In the genomic region with DNA sequence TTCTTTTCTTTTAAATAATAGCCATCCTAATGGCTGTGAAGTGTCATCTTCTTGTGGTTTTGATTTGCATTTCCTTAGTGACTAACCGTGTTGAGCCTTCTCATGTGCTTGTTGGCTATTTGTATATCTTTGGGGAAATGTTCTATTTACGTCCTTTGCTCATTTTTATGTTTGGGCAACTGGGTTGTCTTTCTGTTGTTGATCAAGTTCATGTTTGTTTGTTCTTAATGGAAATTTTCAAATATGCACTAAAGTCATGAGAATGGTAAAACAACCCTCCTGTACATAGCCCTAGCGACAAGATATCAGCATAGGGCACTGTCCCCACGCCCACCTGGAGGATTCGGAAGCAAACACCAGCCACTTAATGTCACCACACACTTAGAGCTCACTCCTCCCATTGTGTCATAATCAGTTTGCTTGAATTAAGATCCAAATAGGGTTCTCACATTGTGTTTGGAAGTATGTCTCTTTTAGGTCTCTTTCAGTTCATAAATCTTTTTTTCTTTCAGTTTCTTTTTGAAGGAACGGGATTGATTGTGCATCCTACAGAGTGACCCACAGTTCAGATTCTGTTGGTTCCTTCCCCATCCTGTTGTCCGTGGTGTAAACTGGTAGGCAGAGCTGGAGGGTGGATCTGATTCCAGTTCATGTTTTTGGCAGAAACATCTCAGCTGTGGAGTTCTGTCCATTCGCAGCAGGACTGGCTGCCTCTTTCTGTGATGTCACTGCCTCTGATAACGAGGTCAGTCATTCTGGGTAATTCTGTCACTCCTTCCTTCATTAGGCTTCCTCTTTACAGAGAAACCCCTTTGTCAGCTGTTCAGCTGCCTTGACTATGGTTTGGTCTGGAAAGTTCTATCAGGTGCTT, we compare ENCODE assay signal across 9 cellular contexts. TPM values are rescaled to one million over a fixed set of nuclear protein-coding genes. Genes with fewer than 3 reads are reported as not detected.
DNase-seq lines count a peak whose midpoint lies in the region; ATAC-seq and TF ChIP-seq lines count a peak whose summit lies in the region.
"Had no signal": no experiment of that assay in that cellular context is flagged by ENCODE, and none has a peak within 500 bp of the region (broad histone marks: within the 10 kb centered on the region; RNA-seq: fewer than 3 reads in every experiment).

No MANE protein-coding gene starts in this region.

- H3K27me3 ChIP-seq in SU-DHL-6 (ENCODE audit: low read length) (no peaks in the 10 kb centered on the region), right atrium auricular region (no peaks in the 10 kb centered on the region), upper lobe of left lung (no peaks in the 10 kb centered on the region)

- DNase-seq in activated naive CD4-positive, alpha-beta T cell treated with anti-CD3 and anti-CD28 coated beads, Interleukin-2, amount 10 ng/mL, durations not matched to agents 7 days and 5 days: no peak
- DNase-seq in activated naive CD4-positive, alpha-beta T cell treated with Interleukin-2 at 50 U/mL for 16 hours: no peak
- no peak for DNase-seq in right atrium auricular region (ENCODE audit: low spot score)
- DNase-seq in upper lobe of left lung: no peak
- DNase-seq in stimulated activated CD4-positive, alpha-beta T cell treated with anti-CD3 and anti-CD28 coated beads, Interleukin-15, amount 100 ng/mL, for 24 hours: no peak
- no peak for DNase-seq in GM10266 (ENCODE audit: extremely low spot score)
- DNase-seq in NOMO-1 treated with dmso at 0.1 percent for 144 hours (lab: John Stamatoyannopoulos, UW; ENCODE audit: unreplicated experiment): no peak
- DNase-seq: stimulated activated naive CD4-positive, alpha-beta T cell had no signal

- peaks cover 31% of the 10 kb centered on the region for H3K36me3 Mint-ChIP-seq in activated naive CD4-positive, alpha-beta T cell treated with anti-CD3 and anti-CD28 coated beads, Interleukin-2, amount 10 ng/mL, durations not matched to agents 7 days and 5 days

- TF ChIP-seq EP300 in upper lobe of left lung (IDR thresholded peaks at IDR 0.05): no peak

- 45 to 48% methylated on average over 9 of the region's 9 CpGs for WGBS in upper lobe of left lung, 2 donors

- H3K4me1 Mint-ChIP-seq in activated naive CD4-positive, alpha-beta T cell treated with anti-CD3 and anti-CD28 coated beads, Interleukin-2, amount 10 ng/mL, durations not matched to agents 7 days and 5 days: peaks cover 37% of the 10 kb centered on the region

- no peaks in the 10 kb centered on the region for H3K9me2 ChIP-seq in SU-DHL-6 (replicated peaks; ENCODE audit: insufficient read depth, low read length)

- CTCF ChIA-PET in activated naive CD4-positive, alpha-beta T cell treated with anti-CD3 and anti-CD28 coated beads, Interleukin-2, amount 10 ng/mL, durations not matched to agents 7 days and 5 days (lab: Charles Lee): interaction anchor here (1.2 kb wide), 1 partner anchor 7 kb away, joined by 3 read pairs; no protein-coding TSS in a partner anchor

- H2AFZ ChIP-seq in SU-DHL-6 (ENCODE audit: low read depth, low read length, severe bottlenecking): no peak overlapping the region

- H3K27ac ChIP-seq in SU-DHL-6 (ENCODE audit: low read depth, low read length) (peak overlapping the region; percentile 93), right atrium auricular region (peak overlapping the region; percentile 83 to 96), upper lobe of left lung (peak overlapping the region; percentile 28 to 74 (median 71))

- peak overlapping the region; percentile 60 for H3K4me2 ChIP-seq in SU-DHL-6 (ENCODE audit: low read depth, low read length, poor library complexity, severe bottlenecking)

- no peaks in the 10 kb centered on the region for H3K27me3 Mint-ChIP-seq in activated naive CD4-positive, alpha-beta T cell treated with anti-CD3 and anti-CD28 coated beads, Interleukin-2, amount 10 ng/mL, durations not matched to agents 7 days and 5 days

- no peaks in the 10 kb centered on the region for H3K9me3 ChIP-seq in SU-DHL-6 (ENCODE audit: insufficient read depth, low read length)
- no peaks in the 10 kb centered on the region for H3K9me3 ChIP-seq in right atrium auricular region
- no peaks in the 10 kb centered on the region for H3K9me3 ChIP-seq in upper lobe of left lung

- peak overlapping the region; percentile 27 for H3K9ac ChIP-seq in SU-DHL-6 (ENCODE audit: low read length)

- H3K4me1 ChIP-seq in right atrium auricular region (peaks cover 0 to 65% of the 10 kb centered on the region in 2 donors), upper lobe of left lung (peaks cover 27 to 52% (median 43%) of the 10 kb centered on the region in 4 donors)

- ATAC-seq in upper lobe of left lung (ENCODE audit: low FRiP score in 2 of 2): peak in 1 of 2 donors; percentile 46

- no peaks in the 10 kb centered on the region for H4K20me1 ChIP-seq in SU-DHL-6 (ENCODE audit: low read depth, low read length)

- no peak for TF ChIP-seq POLR2A in upper lobe of left lung (IDR thresholded peaks at IDR 0.05)

- H3K4me3 Mint-ChIP-seq in activated naive CD4-positive, alpha-beta T cell treated with anti-CD3 and anti-CD28 coated beads, Interleukin-2, amount 10 ng/mL, durations not matched to agents 7 days and 5 days: no peak overlapping the region

- TF ChIP-seq CTCF in SU-DHL-6 (IDR thresholded peaks at IDR 0.05; ENCODE audit: insufficient read depth, low read length, poor library complexity, severe bottlenecking): no peak
- TF ChIP-seq CTCF in right atrium auricular region (IDR thresholded peaks at IDR 0.05): no peak
- no peak for TF ChIP-seq CTCF in upper lobe of left lung (IDR thresholded peaks at IDR 0.05)
- no peak for TF ChIP-seq CTCF in GM10266 (IDR thresholded peaks at IDR 0.05; ENCODE audit: control insufficient read depth, insufficient read depth, low read depth, missing control alignments)

- peak overlapping the region; percentile 48 for H3K4me3 ChIP-seq in SU-DHL-6 (ENCODE audit: insufficient read depth, low read length, poor library complexity, severe bottlenecking)
- peak overlapping the region; percentile 9 to 40 for H3K4me3 ChIP-seq in right atrium auricular region
- H3K4me3 ChIP-seq in upper lobe of left lung: peak overlapping the region in 2 of 4 donors; percentile 12 to 23

- H3K79me2 ChIP-seq in SU-DHL-6 (ENCODE audit: insufficient read depth, low read length): no peaks in the 10 kb centered on the region

- no peaks in the 10 kb centered on the region for H3K9me3 Mint-ChIP-seq in activated naive CD4-positive, alpha-beta T cell treated with anti-CD3 and anti-CD28 coated beads, Interleukin-2, amount 10 ng/mL, durations not matched to agents 7 days and 5 days

- peak overlapping the region; percentile 12 for H3K27ac Mint-ChIP-seq in activated naive CD4-positive, alpha-beta T cell treated with anti-CD3 and anti-CD28 coated beads, Interleukin-2, amount 10 ng/mL, durations not matched to agents 7 days and 5 days

- H3K36me3 ChIP-seq in SU-DHL-6 (ENCODE audit: low read length) (0 out of 2 replicates have a peak, but pooled peaks cover 2% of the 10 kb centered on the region), right atrium auricular region (peaks cover 26% of the 10 kb centered on the region), upper lobe of left lung (peaks cover 5 to 37% (median 14%) of the 10 kb centered on the region in 4 donors)

- peaks cover 46% of the 10 kb centered on the region for H3F3A ChIP-seq in SU-DHL-6 (ENCODE audit: insufficient read depth)

RNA-seq across cellular contexts. Expression of a gene that starts 26.4 kb away (rescaled TPM):
- 1 to 10 TPM; 5.9 to 7.1 TPM for total RNA-seq in right atrium auricular region
- 10 to 100 TPM in 2 of 6 donors, 1 to 10 TPM in 4; 7.3 to 20.9 (median 8.8) TPM for total RNA-seq in upper lobe of left lung
